8 cellular contexts compared by ENCODE assay signal in genomic region chr17:1490643-1491405, GRCh38. TPM values are rescaled to one million over a fixed set of nuclear protein-coding genes. Genes with fewer than 3 reads are reported as not detected.
A peak's percentile ranks its signal among the peaks of the same experiment; 100 is the strongest.
DNase-seq lines count a peak whose midpoint lies in the region; ATAC-seq and TF ChIP-seq lines count a peak whose summit lies in the region.

No MANE protein-coding gene starts in this region.

- no peaks in the 10 kb centered on the region for H3K36me3 ChIP-seq in GM23248 (ENCODE audit: low read depth)
- no peaks in the 10 kb centered on the region for H3K36me3 ChIP-seq in WERI-Rb-1

- H3K9me3 ChIP-seq in GM23248 (ENCODE audit: low read depth) (no peaks in the 10 kb centered on the region), WERI-Rb-1 (ENCODE audit: severe bottlenecking) (peaks cover 3% of the 10 kb centered on the region)

- peaks cover 34% of the 10 kb centered on the region for H3K4me1 ChIP-seq in GM23248 (ENCODE audit: insufficient read depth)

- H3K9me2 ChIP-seq in GM23248 (ENCODE audit: insufficient read depth), result no peaks in the 10 kb centered on the region

- WGBS in GM23248 (ENCODE audit: low coverage in 1 of 2, low lambda C conversion rate in 2 of 2, missing lambda C conversion rate in 2 of 2), 2 experiments, result 1% methylated on average over 23 to 36 of the region's 47 CpGs

- no peaks in the 10 kb centered on the region for H3K9me3 Mint-ChIP-seq in central memory CD8-positive, alpha-beta T cell

- H3K4me3 Mint-ChIP-seq in central memory CD8-positive, alpha-beta T cell, result peak overlapping the region; percentile 40

- peak; percentile 55 for ATAC-seq in central memory CD8-positive, alpha-beta T cell (replicated peaks; ENCODE audit: extremely low read depth, poor library complexity, severe bottlenecking)
- peak; percentile 44 for ATAC-seq in left colon

- H3K27me3 Mint-ChIP-seq in central memory CD8-positive, alpha-beta T cell, result no peaks in the 10 kb centered on the region

- peak overlapping the region; percentile 23; the same call in 1 of the 2 replicates for H2AFZ ChIP-seq in GM23248

- H3K4me2 ChIP-seq in GM23248 (ENCODE audit: unreplicated experiment), result peak overlapping the region; percentile 87

- intact Hi-C loops in left colon (cut with DNase I, micrococcal nuclease), result no loop called here

- H3K27ac ChIP-seq in GM23248 (peak overlapping the region; percentile 43), WERI-Rb-1 (peak overlapping the region; percentile 74)

- no peaks in the 10 kb centered on the region for H4K20me1 ChIP-seq in GM23248 (ENCODE audit: insufficient read depth)

- in situ Hi-C loops in GM23248 (cut with MboI), result no loop called here

- H3K27me3 ChIP-seq in GM23248 (replicated peaks; ENCODE audit: insufficient read depth) (no peaks in the 10 kb centered on the region), WERI-Rb-1 (ENCODE audit: insufficient read depth, low read depth, severe bottlenecking) (no peaks in the 10 kb centered on the region)

- H3K36me3 Mint-ChIP-seq in central memory CD8-positive, alpha-beta T cell (ENCODE audit: insufficient read depth), result peaks cover 32% of the 10 kb centered on the region

- H3F3A ChIP-seq in GM23248 (ENCODE audit: insufficient read depth), result peaks cover 31% of the 10 kb centered on the region

- peak overlapping the region; percentile 46 for H3K27ac Mint-ChIP-seq in central memory CD8-positive, alpha-beta T cell (ENCODE audit: low read depth)

- DNase-seq in ELF-1 (ENCODE audit: low read depth, low spot score) (peak; percentile 62), GM23248 (peak; percentile 76), NAMALWA (ENCODE audit: low spot score) (peak; percentile 56), WERI-Rb-1 (peak; percentile 87), left colon (peak; percentile 79 to 85), pons (ENCODE audit: low spot score) (no peak)
- DNase-seq in central memory CD8-positive, alpha-beta T cell (ENCODE audit: low spot score in 2 of 2), result no peak
- DNase-seq in stimulated activated CD4-positive, alpha-beta T cell treated with anti-CD3 and anti-CD28 coated beads, Interleukin-2, amount 100 ng/mL, for 48 hours, result peak; percentile 56 to 67

- H3K4me3 ChIP-seq in GM23248, result peak overlapping the region; percentile 84
- peak overlapping the region; percentile 81 for H3K4me3 ChIP-seq in WERI-Rb-1 (ENCODE audit: low read depth, low read length)

- H3K9ac ChIP-seq in GM23248, result peak overlapping the region; percentile 84

- TF ChIP-seq CTCF in WERI-Rb-1 (IDR thresholded peaks at IDR 0.05; ENCODE audit: low read depth, low read length), result no peak

- H3K4me1 Mint-ChIP-seq in central memory CD8-positive, alpha-beta T cell, result peaks cover 31% of the 10 kb centered on the region

- peaks cover 31% of the 10 kb centered on the region for H3K79me2 ChIP-seq in GM23248 (ENCODE audit: insufficient read depth)

RNA-seq across cellular contexts. Expression of gene MYO1C, which starts 1.7 kb away (rescaled TPM):
- 206 and 218 TPM in 2 replicates for total RNA-seq in GM23248 (2014; rRNA removed; shearing (Covaris generic))
- polyA plus RNA-seq in GM23248 (2016; fragmentation: Nextera tagmentation; extraction: Ambion mirVana), result 196 and 197 TPM in 2 replicates
- total RNA-seq in left colon, result 100 to 1,000 TPM; 318 to 378 TPM

RNA-seq across cellular contexts. Expression of gene INPP5K, which starts 25.6 kb away (rescaled TPM):
- 42.3 and 57.8 TPM in 2 replicates for total RNA-seq in GM23248 (2014; rRNA removed; shearing (Covaris generic))
- polyA plus RNA-seq in GM23248 (2016; fragmentation: Nextera tagmentation; extraction: Ambion mirVana), result 36.1 and 37.5 TPM in 2 replicates
- 10 to 100 TPM; 39.9 to 40.4 TPM for total RNA-seq in left colon

RNA-seq across cellular contexts. Expression of gene CRK, which starts 34.8 kb away (rescaled TPM):
- total RNA-seq in GM23248 (2014; rRNA removed; shearing (Covaris generic)), result 113 and 117 TPM in 2 replicates
- 86.0 and 93.6 TPM in 2 replicates for polyA plus RNA-seq in GM23248 (2016; fragmentation: Nextera tagmentation; extraction: Ambion mirVana)
- 10 to 100 TPM; 74.6 to 80.9 TPM for total RNA-seq in left colon

Comparison
In these comparisons a context has a peak if more than half of its experiments do, and no peak if none do; other contexts are left out.
1. DNase-seq: peak in ELF-1 (single experiment), GM23248 (single experiment), NAMALWA (single experiment), WERI-Rb-1 (single experiment), left colon (2 of 2) and stimulated activated CD4-positive, alpha-beta T cell treated with anti-CD3 and anti-CD28 coated beads, Interleukin-2, amount 100 ng/mL, for 48 hours (2 of 2); none in central memory CD8-positive, alpha-beta T cell (0 of 2) and pons (single experiment).